Comparison of ENCODE assay signal across 14 cellular contexts in genomic region chr11:12137005-12137690, GRCh38. TPM values are rescaled to one million over a fixed set of nuclear protein-coding genes. Genes with fewer than 3 reads are reported as not detected.
A peak's percentile ranks its signal among the peaks of the same experiment; 100 is the strongest.
DNase-seq lines count a peak whose midpoint lies in the region; ATAC-seq and TF ChIP-seq lines count a peak whose summit lies in the region.
"Had no signal": no experiment of that assay in that cellular context is flagged by ENCODE, and none has a peak within 500 bp of the region (broad histone marks: within the 10 kb centered on the region; RNA-seq: fewer than 3 reads in every experiment).

No MANE protein-coding gene starts in this region.

- H3K4me3 Mint-ChIP-seq in chondrocyte (ENCODE audit: unreplicated experiment): no peak overlapping the region

- H3K27ac ChIP-seq in vagina: peak overlapping the region; percentile 70
- H3K27ac ChIP-seq: BLaER1, HL-60 had no signal

- DNase-seq in Right ventricle myocardium superior (peak; percentile 40), cardiac septum (ENCODE audit: low spot score) (no peak), chondrocyte (ENCODE audit: low spot score) (no peak), mucosa of descending colon (peak; percentile 85 to 86 (median 85)), vagina (ENCODE audit: extremely low spot score in 2 of 2) (no peak), kidney tubule cell (ENCODE audit: low spot score) (no peak), NCI-H146 (lab: John Stamatoyannopoulos, UW) (no peak)
- DNase-seq: activated effector memory CD4-positive, alpha-beta T cell treated with anti-CD3 and anti-CD28 coated beads, Interleukin-2, amount 50 U/mL, for 16 hours; NCI-H1092; PC-3; stimulated activated CD4-positive, alpha-beta T cell treated with anti-CD3 and anti-CD28 coated beads, Interleukin-4, amount 100 ng/mL, for 4 hours had no signal

- H3K36me3 ChIP-seq in mucosa of descending colon (ENCODE audit: low read depth) (no peaks in the 10 kb centered on the region), vagina (no peaks in the 10 kb centered on the region)
- H3K36me3 ChIP-seq: BLaER1 had no signal

- peak overlapping the region; percentile 12 for H3K27ac Mint-ChIP-seq in chondrocyte (ENCODE audit: unreplicated experiment)

- peaks cover 68% of the 10 kb centered on the region for H3K4me1 Mint-ChIP-seq in chondrocyte (ENCODE audit: low read depth)

- intact Hi-C loops in Right ventricle myocardium superior (cut with DNase I): no loop called here
- intact Hi-C loops in cardiac septum (cut with DNase I): no loop called here
- intact Hi-C loops in mucosa of descending colon (cut with DNase I, micrococcal nuclease): no loop called here
- intact Hi-C loops in vagina (cut with DNase I): no loop called here

- peaks cover 39% of the 10 kb centered on the region for H3K4me1 ChIP-seq in mucosa of descending colon (ENCODE audit: low read depth)
- peaks cover 50% of the 10 kb centered on the region for H3K4me1 ChIP-seq in vagina

- H3K27me3 Mint-ChIP-seq in chondrocyte (ENCODE audit: low read depth): no peaks in the 10 kb centered on the region

- no peaks in the 10 kb centered on the region for H3K9me3 ChIP-seq in mucosa of descending colon
- no peaks in the 10 kb centered on the region for H3K9me3 ChIP-seq in vagina
- H3K9me3 ChIP-seq: BLaER1 had no signal

- H3K4me3 ChIP-seq in mucosa of descending colon: no peak overlapping the region
- H3K4me3 ChIP-seq in vagina: no peak overlapping the region
- H3K4me3 ChIP-seq: BLaER1 had no signal

- H3K9me3 Mint-ChIP-seq in chondrocyte (ENCODE audit: low read depth): no peaks in the 10 kb centered on the region

- no peaks in the 10 kb centered on the region for H3K27me3 ChIP-seq in vagina
- H3K27me3 ChIP-seq: BLaER1 had no signal

- ATAC-seq in Right ventricle myocardium superior (ENCODE audit: poor library complexity) (no peak), mucosa of descending colon (peak; percentile 79), GM19395 (IDR thresholded peaks at IDR 0.05; ENCODE audit: unreplicated experiment) (no peak)
- ATAC-seq: PC-3 had no signal

- TF ChIP-seq CTCF in chondrocyte (IDR thresholded peaks at IDR 0.05) (no peak), mucosa of descending colon (IDR thresholded peaks at IDR 0.05) (no peak), vagina (IDR thresholded peaks at IDR 0.05) (no peak)

- no peak for TF ChIP-seq POLR2A in vagina (IDR thresholded peaks at IDR 0.05)

- peaks cover 21% of the 10 kb centered on the region for H3K36me3 Mint-ChIP-seq in chondrocyte (ENCODE audit: low read depth)

RNA-seq across cellular contexts. Expression of gene MICAL2, which starts 26.8 kb away (rescaled TPM):
- total RNA-seq in Right ventricle myocardium superior (34.8 TPM), cardiac septum (98.7 TPM), chondrocyte (296 to 393 TPM (median 372 TPM) in 3 replicates), mucosa of descending colon (100 to 1,000 TPM; 263 to 384 (median 312) TPM), vagina (41.7 TPM)

Comparison
In these comparisons a context has a peak if more than half of its experiments do, and no peak if none do; other contexts are left out.
1. DNase-seq: peak in Right ventricle myocardium superior (single experiment) and mucosa of descending colon (3 of 3); none in cardiac septum (single experiment), chondrocyte (single experiment), vagina (0 of 2), kidney tubule cell (single experiment) and NCI-H146 (single experiment).